In genomic region chr2:46009772-46010171, GRCh38 we compare ENCODE assay signal across 22 cellular contexts.
DNase-seq lines count a peak whose midpoint lies in the region; ATAC-seq, FAIRE-seq and TF ChIP-seq lines count a peak whose summit lies in the region.
"Had no signal": no experiment of that assay in that cellular context is flagged by ENCODE, and none has a peak within 500 bp of the region (broad histone marks: within the 10 kb centered on the region; RNA-seq: fewer than 3 reads in every experiment).

No MANE protein-coding gene starts in this region.

- H3K36me3 ChIP-seq in OCI-LY3 (replicated peaks; ENCODE audit: low read depth, low read length), result no peaks in the 10 kb centered on the region
- H3K36me3 ChIP-seq: HAP-1, SJCRH30 had no signal

- H3K4me1 Mint-ChIP-seq in activated T-helper 17 cell treated with anti-CD3 and anti-CD28 coated beads, Interleukin-2, amount 50 U/mL, for 72 hours, result no peaks in the 10 kb centered on the region

- H3K4me1 ChIP-seq in OCI-LY3 (ENCODE audit: low read length), result peaks cover 40% of the 10 kb centered on the region
- H3K4me1 ChIP-seq: HAP-1, SJCRH30 had no signal

- FAIRE-seq in D721Med (lab: Jason Lieb, UNC), result no peak
- FAIRE-seq: G401.6, GM12892 had no signal

- H3K9me3 ChIP-seq in OCI-LY3 (ENCODE audit: insufficient read depth, low read length), result no peaks in the 10 kb centered on the region
- H3K9me3 ChIP-seq: BE2C, HAP-1, SJCRH30 had no signal

- H4K20me1 ChIP-seq in OCI-LY3 (ENCODE audit: insufficient read depth, low read length), result no peaks in the 10 kb centered on the region

- H3K27me3 Mint-ChIP-seq in activated T-helper 17 cell treated with anti-CD3 and anti-CD28 coated beads, Interleukin-2, amount 50 U/mL, for 72 hours, result no peaks in the 10 kb centered on the region

- peak overlapping the region; percentile 30; the same call in 1 of the 2 replicates for H3K27ac ChIP-seq in OCI-LY3 (ENCODE audit: low read length)
- H3K27ac ChIP-seq: SJCRH30 had no signal

- no peak for TF ChIP-seq CTCF in AG10803 (conservative IDR thresholded peaks at IDR 0.05; ENCODE audit: low read length)
- no peak for TF ChIP-seq CTCF in OCI-LY3 (IDR thresholded peaks at IDR 0.05; ENCODE audit: low read depth, low read length)
- no peak for TF ChIP-seq CTCF in fibroblast of mammary gland (conservative IDR thresholded peaks at IDR 0.05; ENCODE audit: control insufficient read depth, insufficient read depth, low read depth, low read length)
- no peak for TF ChIP-seq CTCF in D721Med (IDR thresholded peaks at IDR 0.05; ENCODE audit: insufficient read depth, missing control alignments)

- H3K9ac ChIP-seq in OCI-LY3 (ENCODE audit: low read length), result no peak overlapping the region

- peak; percentile 33 for DNase-seq in AG10803 (ENCODE audit: low read depth)
- DNase-seq in HCEC 1CT, result peak; percentile 76
- peak; percentile 16 for DNase-seq in fibroblast of mammary gland (ENCODE audit: low read depth)
- DNase-seq in NCI-H2029 treated with DMSO at 0.1 percent for 48 hours (lab: John Stamatoyannopoulos, UW), result no peak
- DNase-seq in D721Med (ENCODE audit: insufficient read length, low spot score), result no peak
- no peak for DNase-seq in hypothalamus (lab: John Stamatoyannopoulos, UW)
- DNase-seq: BE2C, DMS79, Karpas-422, NCI-H1417, NCI-H187, NCI-H2107, NCI-H446 treated with DMSO at 0.1 percent for 48 hours, NCI-H526 treated with DMSO at 0.1 percent for 48 hours, SJCRH30 had no signal

- H3K4me3 ChIP-seq in AG10803 (ENCODE audit: low read length), result no peak overlapping the region
- no peak overlapping the region for H3K4me3 ChIP-seq in OCI-LY3 (ENCODE audit: low read length)
- H3K4me3 ChIP-seq in fibroblast of mammary gland (ENCODE audit: control insufficient read depth, low read depth, low read length), result no peak overlapping the region
- H3K4me3 ChIP-seq: GM23338, HAP-1, SJCRH30 had no signal

- peak overlapping the region; percentile 54 for H3K4me2 ChIP-seq in OCI-LY3 (ENCODE audit: low read length)
- H3K4me2 ChIP-seq: GM23338 had no signal

- ATAC-seq in activated T-helper 17 cell treated with anti-CD3 and anti-CD28 coated beads, Interleukin-2, amount 50 U/mL, for 72 hours (replicated peaks), result no peak
- ATAC-seq: GM23338, Panc1 had no signal

- no peak overlapping the region for H3K4me3 Mint-ChIP-seq in activated T-helper 17 cell treated with anti-CD3 and anti-CD28 coated beads, Interleukin-2, amount 50 U/mL, for 72 hours
- H3K4me3 Mint-ChIP-seq: GM23338 had no signal

- H3K79me2 ChIP-seq in OCI-LY3 (ENCODE audit: low read length), result no peaks in the 10 kb centered on the region

- no peak overlapping the region for H2AFZ ChIP-seq in OCI-LY3 (ENCODE audit: low read depth, low read length)
- H2AFZ ChIP-seq: GM23338 had no signal

- H3K9me3 Mint-ChIP-seq in activated T-helper 17 cell treated with anti-CD3 and anti-CD28 coated beads, Interleukin-2, amount 50 U/mL, for 72 hours, result no peaks in the 10 kb centered on the region
- H3K9me3 Mint-ChIP-seq: GM23338 had no signal

- H3K36me3 Mint-ChIP-seq in activated T-helper 17 cell treated with anti-CD3 and anti-CD28 coated beads, Interleukin-2, amount 50 U/mL, for 72 hours (ENCODE audit: low read depth), result peaks cover 32% of the 10 kb centered on the region

- H3K27me3 ChIP-seq in OCI-LY3 (ENCODE audit: low read depth, low read length), result no peaks in the 10 kb centered on the region
- H3K27me3 ChIP-seq: BE2C, SJCRH30 had no signal

- no peak overlapping the region for H3K27ac Mint-ChIP-seq in activated T-helper 17 cell treated with anti-CD3 and anti-CD28 coated beads, Interleukin-2, amount 50 U/mL, for 72 hours
- H3K27ac Mint-ChIP-seq: GM23338 had no signal

Comparison
In these comparisons a context has a peak if more than half of its experiments do, and no peak if none do; other contexts are left out.
1. DNase-seq: peak in AG10803 (single experiment), HCEC 1CT (single experiment) and fibroblast of mammary gland (single experiment); none in NCI-H2029 treated with DMSO at 0.1 percent for 48 hours (single experiment), D721Med (single experiment) and hypothalamus (0 of 51).